9 cellular contexts compared by ENCODE assay signal in genomic region chr4:89294583-89295244, GRCh38. TPM values are rescaled to one million over a fixed set of nuclear protein-coding genes. Genes with fewer than 3 reads are reported as not detected.
DNase-seq lines count a peak whose midpoint lies in the region; ATAC-seq and TF ChIP-seq lines count a peak whose summit lies in the region.
"Had no signal": no experiment of that assay in that cellular context is flagged by ENCODE, and none has a peak within 500 bp of the region (broad histone marks: within the 10 kb centered on the region; RNA-seq: fewer than 3 reads in every experiment).

No MANE protein-coding gene starts in this region.

- H3K27me3 Mint-ChIP-seq in progenitor cell of endocrine pancreas, result no peaks in the 10 kb centered on the region

- TF ChIP-seq CTCF in progenitor cell of endocrine pancreas (IDR thresholded peaks at IDR 0.05; ENCODE audit: unreplicated experiment), result no peak

- H3K9me3 Mint-ChIP-seq in progenitor cell of endocrine pancreas (ENCODE audit: low read depth), result peaks cover 7% of the 10 kb centered on the region

- H3K27ac Mint-ChIP-seq in progenitor cell of endocrine pancreas, result peak overlapping the region; percentile 90

- no peak for DNase-seq in activated CD4-positive, CD25-positive, alpha-beta regulatory T cell treated with anti-CD3 and anti-CD28 coated beads, Interleukin-2, amount 50 U/mL, for 72 hours
- DNase-seq in NOMO-1 treated with dmso at 0.1 percent for 144 hours (lab: John Stamatoyannopoulos, UW; ENCODE audit: unreplicated experiment), result peak; percentile 49
- DNase-seq in progenitor cell of endocrine pancreas (ENCODE audit: low spot score, unreplicated experiment), result no peak
- no peak for DNase-seq in NCI-H1694 treated with DMSO at 0.1 percent for 48 hours (lab: John Stamatoyannopoulos, UW)
- DNase-seq in cerebellum (ENCODE audit: low spot score), result no peak
- DNase-seq in superior temporal gyrus (ENCODE audit: extremely low spot score), result no peak

- H3K4me1 Mint-ChIP-seq in progenitor cell of endocrine pancreas (ENCODE audit: low read depth), result peaks cover 44% of the 10 kb centered on the region

- H3K36me3 Mint-ChIP-seq in progenitor cell of endocrine pancreas (ENCODE audit: insufficient read depth), result peaks cover 7% of the 10 kb centered on the region

- ATAC-seq in activated CD4-positive, CD25-positive, alpha-beta regulatory T cell treated with anti-CD3 and anti-CD28 coated beads, Interleukin-2, amount 50 U/mL, for 24 hours, result peak; percentile 62 to 69
- ATAC-seq in HG02798 (IDR thresholded peaks at IDR 0.05; ENCODE audit: poor library complexity, unreplicated experiment), result peak; percentile 68

- no peak overlapping the region for H3K4me3 Mint-ChIP-seq in progenitor cell of endocrine pancreas (ENCODE audit: low read depth)

RNA-seq across cellular contexts. Expression of gene GPRIN3, which starts 12.9 kb away (rescaled TPM):
- total RNA-seq in progenitor cell of endocrine pancreas (14.8 and 16.0 TPM in 2 replicates), cerebellum (36.8 TPM)
- total RNA-seq: SJSA1 had no signal
